Comparison of ENCODE assay signal across 16 cellular contexts in genomic region chr4:27844359-27844758, GRCh38.
DNase-seq lines count a peak whose midpoint lies in the region; ATAC-seq lines count a peak whose summit lies in the region.
"Had no signal": no experiment of that assay in that cellular context is flagged by ENCODE, and none has a peak within 500 bp of the region (broad histone marks: within the 10 kb centered on the region; RNA-seq: fewer than 3 reads in every experiment).

No MANE protein-coding gene starts in this region.

- no peaks in the 10 kb centered on the region for H3K4me1 ChIP-seq in adipocyte (ENCODE audit: control insufficient read depth, insufficient read depth, low read length)
- H3K4me1 ChIP-seq: BLaER1 treated with 17β-estradiol and CSF1 and Interleukin-3, amounts not matched to agents 10 nM and 100 nM had no signal

- peak; percentile 2 for DNase-seq in EH (ENCODE audit: low read depth)
- DNase-seq in adipocyte (ENCODE audit: low read depth): peak; percentile 47
- DNase-seq in fibroblast of the conjunctiva (ENCODE audit: low read depth): peak; percentile 17
- peak; percentile 56 for DNase-seq in superior temporal gyrus (ENCODE audit: extremely low spot score)
- DNase-seq in mucosa of gallbladder (ENCODE audit: low spot score): no peak
- no peak for DNase-seq in activated CD4-positive, alpha-beta T cell treated with anti-CD3 and anti-CD28 coated beads for 1 hour
- DNase-seq: 8988T; Calu3; CD8-positive, alpha-beta T cell; DMS79 treated with DMSO at 0.1 percent for 48 hours; GOT3; H7; HFFc6 had no signal

- no peak for ATAC-seq in HG03439 (IDR thresholded peaks at IDR 0.05; ENCODE audit: unreplicated experiment)
- ATAC-seq: CD8-positive, alpha-beta T cell; HCT116 had no signal

- H3K4me3 ChIP-seq in adipocyte (ENCODE audit: low read length): no peak overlapping the region
- H3K4me3 ChIP-seq: BLaER1 treated with 17β-estradiol and CSF1 and Interleukin-3, amounts not matched to agents 10 nM and 100 nM had no signal

- H3K36me3 ChIP-seq in adipocyte (ENCODE audit: control insufficient read depth, insufficient read depth, low read length, severe bottlenecking): no peaks in the 10 kb centered on the region
- H3K36me3 ChIP-seq: BLaER1 treated with 17β-estradiol and CSF1 and Interleukin-3, amounts not matched to agents 10 nM and 100 nM had no signal

- no peaks in the 10 kb centered on the region for H3K27me3 ChIP-seq in adipocyte (replicated peaks; ENCODE audit: control insufficient read depth, insufficient read depth, low read length)
- H3K27me3 ChIP-seq: BLaER1 treated with 17β-estradiol and CSF1 and Interleukin-3, amounts not matched to agents 10 nM and 100 nM had no signal

- H3K9ac ChIP-seq in adipocyte (ENCODE audit: low read length): no peak overlapping the region
- H3K9ac ChIP-seq: BLaER1 treated with 17β-estradiol and CSF1 and Interleukin-3, amounts not matched to agents 10 nM and 100 nM had no signal

- no peaks in the 10 kb centered on the region for H3K9me3 ChIP-seq in adipocyte (ENCODE audit: control insufficient read depth, low read length)
- H3K9me3 ChIP-seq: BLaER1 treated with 17β-estradiol and CSF1 and Interleukin-3, amounts not matched to agents 10 nM and 100 nM had no signal

Comparison
In these comparisons a context has a peak if more than half of its experiments do, and no peak if none do; other contexts are left out.
1. DNase-seq: peak in EH (single experiment), adipocyte (single experiment), fibroblast of the conjunctiva (single experiment) and superior temporal gyrus (single experiment); none in mucosa of gallbladder (single experiment) and activated CD4-positive, alpha-beta T cell treated with anti-CD3 and anti-CD28 coated beads for 1 hour (single experiment).